ENCODE assay signal across 9 cellular contexts in genomic region chr1:222928212-222928611, GRCh38.
DNase-seq lines count a peak whose midpoint lies in the region; ATAC-seq and TF ChIP-seq lines count a peak whose summit lies in the region.
"Had no signal": no experiment of that assay in that cellular context is flagged by ENCODE, and none has a peak within 500 bp of the region (broad histone marks: within the 10 kb centered on the region; RNA-seq: fewer than 3 reads in every experiment).

No MANE protein-coding gene starts in this region.

- 6% methylated on average over 3 of the region's 3 CpGs for WGBS in smooth muscle cell (ENCODE audit: low lambda C conversion rate)

- no peak overlapping the region for H3K4me3 ChIP-seq in brain microvascular endothelial cell (ENCODE audit: low read depth, low read length)
- H3K4me3 ChIP-seq in iPS-20b (ENCODE audit: low read length), result peak overlapping the region; percentile 22; the same call in 1 of the 2 replicates
- H3K4me3 ChIP-seq in smooth muscle cell, result peak overlapping the region; percentile 48

- no peaks in the 10 kb centered on the region for H3K27me3 Mint-ChIP-seq in progenitor cell of endocrine pancreas
- H3K27me3 Mint-ChIP-seq in activated CD8-positive, alpha-beta T cell treated with anti-CD3 and anti-CD28 coated beads for 36 hours, result no peaks in the 10 kb centered on the region
- H3K27me3 Mint-ChIP-seq: memory B cell had no signal

- H3K27me3 ChIP-seq in brain microvascular endothelial cell (replicated peaks) (no peaks in the 10 kb centered on the region), iPS-20b (ENCODE audit: insufficient read depth, low read length) (no peaks in the 10 kb centered on the region), smooth muscle cell (ENCODE audit: low read depth) (no peaks in the 10 kb centered on the region)

- no peak for ATAC-seq in activated CD8-positive, alpha-beta T cell treated with anti-CD3 and anti-CD28 coated beads for 36 hours

- in situ Hi-C loops in brain microvascular endothelial cell (cut with HindIII; ENCODE audit: low pct_ligation_motif_present, low sequenced_read_pairs), result no loop called here

- H3K9me3 Mint-ChIP-seq in progenitor cell of endocrine pancreas (ENCODE audit: low read depth), result no peaks in the 10 kb centered on the region
- H3K9me3 Mint-ChIP-seq in activated CD8-positive, alpha-beta T cell treated with anti-CD3 and anti-CD28 coated beads for 36 hours, result no peaks in the 10 kb centered on the region
- H3K9me3 Mint-ChIP-seq: memory B cell had no signal

- H3K9ac ChIP-seq in iPS-20b (ENCODE audit: low read depth, low read length), result peak overlapping the region; percentile 25; the same call in 1 of the 2 replicates
- H3K9ac ChIP-seq in smooth muscle cell (ENCODE audit: low read depth), result peak overlapping the region; percentile 51

- H3K4me2 ChIP-seq in smooth muscle cell, result peak overlapping the region; percentile 80

- POLR2A ChIA-PET in activated CD8-positive, alpha-beta T cell treated with anti-CD3 and anti-CD28 coated beads for 36 hours (lab: Charles Lee), result no interaction called here

- CTCF ChIA-PET in activated CD8-positive, alpha-beta T cell treated with anti-CD3 and anti-CD28 coated beads for 36 hours (lab: Charles Lee), result interaction anchor here (1.1 kb wide), 1 partner anchor 196 kb away, joined by 3 read pairs; no protein-coding TSS in a partner anchor

- TF ChIP-seq CTCF in brain microvascular endothelial cell (IDR thresholded peaks at IDR 0.05; ENCODE audit: low read depth, low read length, missing control alignments) (peak; percentile 33), smooth muscle cell (IDR thresholded peaks at IDR 0.05; ENCODE audit: borderline replicate concordance, insufficient read depth, poor library complexity, severe bottlenecking) (no peak), progenitor cell of endocrine pancreas (IDR thresholded peaks at IDR 0.05; ENCODE audit: unreplicated experiment) (no peak)
- TF ChIP-seq CTCF in activated CD8-positive, alpha-beta T cell treated with anti-CD3 and anti-CD28 coated beads for 36 hours (IDR thresholded peaks at IDR 0.05), result no peak

- peaks cover 12% of the 10 kb centered on the region for H3K4me1 Mint-ChIP-seq in progenitor cell of endocrine pancreas (ENCODE audit: low read depth)
- no peaks in the 10 kb centered on the region for H3K4me1 Mint-ChIP-seq in activated CD8-positive, alpha-beta T cell treated with anti-CD3 and anti-CD28 coated beads for 36 hours (ENCODE audit: low read depth)
- H3K4me1 Mint-ChIP-seq: memory B cell had no signal

- H4K20me1 ChIP-seq in smooth muscle cell (ENCODE audit: low read depth), result peaks cover 3% of the 10 kb centered on the region

- H2AFZ ChIP-seq in smooth muscle cell (ENCODE audit: low read depth), result peak overlapping the region; percentile 38

- H3K27ac Mint-ChIP-seq in progenitor cell of endocrine pancreas, result no peak overlapping the region
- H3K27ac Mint-ChIP-seq in activated CD8-positive, alpha-beta T cell treated with anti-CD3 and anti-CD28 coated beads for 36 hours, result no peak overlapping the region
- H3K27ac Mint-ChIP-seq: memory B cell had no signal

- no peaks in the 10 kb centered on the region for H3K36me3 ChIP-seq in brain microvascular endothelial cell (replicated peaks)
- H3K36me3 ChIP-seq in iPS-20b (ENCODE audit: insufficient read depth, low read depth, low read length), result no peaks in the 10 kb centered on the region
- H3K36me3 ChIP-seq in smooth muscle cell (ENCODE audit: low read depth), result no peaks in the 10 kb centered on the region

- H3F3A ChIP-seq in smooth muscle cell (ENCODE audit: low read depth), result no peaks in the 10 kb centered on the region

- no peaks in the 10 kb centered on the region for H3K36me3 Mint-ChIP-seq in progenitor cell of endocrine pancreas (ENCODE audit: insufficient read depth)
- no peaks in the 10 kb centered on the region for H3K36me3 Mint-ChIP-seq in activated CD8-positive, alpha-beta T cell treated with anti-CD3 and anti-CD28 coated beads for 36 hours (ENCODE audit: low read depth)
- H3K36me3 Mint-ChIP-seq: memory B cell had no signal

- no peak overlapping the region for H3K4me3 Mint-ChIP-seq in progenitor cell of endocrine pancreas (ENCODE audit: low read depth)
- no peak overlapping the region for H3K4me3 Mint-ChIP-seq in activated CD8-positive, alpha-beta T cell treated with anti-CD3 and anti-CD28 coated beads for 36 hours
- H3K4me3 Mint-ChIP-seq: memory B cell had no signal

- H3K9me3 ChIP-seq in iPS-20b (ENCODE audit: insufficient read depth, low read depth, low read length) (no peaks in the 10 kb centered on the region), smooth muscle cell (replicated peaks; ENCODE audit: low read depth) (no peaks in the 10 kb centered on the region)

- intact Hi-C loops in activated CD8-positive, alpha-beta T cell treated with anti-CD3 and anti-CD28 coated beads for 36 hours (cut with micrococcal nuclease), result no loop called here

- H3K4me1 ChIP-seq in iPS-20b (ENCODE audit: insufficient read depth, low read length), result peaks cover 26% of the 10 kb centered on the region
- peaks cover 39% of the 10 kb centered on the region for H3K4me1 ChIP-seq in smooth muscle cell (ENCODE audit: low read depth)

- peak; percentile 77 for DNase-seq in NCI-H1436 treated with DMSO at 0.1 percent for 48 hours (lab: John Stamatoyannopoulos, UW)
- DNase-seq in brain microvascular endothelial cell, result peak; percentile 74
- DNase-seq in smooth muscle cell (lab: John Stamatoyannopoulos, UW; ENCODE audit: unreplicated experiment), result no peak
- DNase-seq in SIG-M5 treated with dmso at 0.1 percent for 504 hours (lab: John Stamatoyannopoulos, UW; ENCODE audit: unreplicated experiment), result no peak
- DNase-seq in progenitor cell of endocrine pancreas (ENCODE audit: low spot score, unreplicated experiment), result no peak
- DNase-seq in activated CD8-positive, alpha-beta T cell treated with anti-CD3 and anti-CD28 coated beads for 36 hours, result no peak
- no peak for DNase-seq in CD1c-positive myeloid dendritic cell (ENCODE audit: extremely low spot score)

- H3K79me2 ChIP-seq in smooth muscle cell (ENCODE audit: low read depth), result peaks cover 42% of the 10 kb centered on the region

- no peak overlapping the region for H3K27ac ChIP-seq in brain microvascular endothelial cell
- H3K27ac ChIP-seq in iPS-20b (ENCODE audit: low read length), result peak overlapping the region; percentile 11
- peak overlapping the region; percentile 64 for H3K27ac ChIP-seq in smooth muscle cell (ENCODE audit: low read depth)

Comparison
In these comparisons a context has a peak if more than half of its experiments do, and no peak if none do; other contexts are left out.
1. DNase-seq: peak in NCI-H1436 treated with DMSO at 0.1 percent for 48 hours (single experiment) and brain microvascular endothelial cell (single experiment); none in smooth muscle cell (single experiment), SIG-M5 treated with dmso at 0.1 percent for 504 hours (single experiment), progenitor cell of endocrine pancreas (single experiment), activated CD8-positive, alpha-beta T cell treated with anti-CD3 and anti-CD28 coated beads for 36 hours (single experiment) and CD1c-positive myeloid dendritic cell (single experiment).